ENCODE assay signal across 16 cellular contexts in the genomic region with DNA sequence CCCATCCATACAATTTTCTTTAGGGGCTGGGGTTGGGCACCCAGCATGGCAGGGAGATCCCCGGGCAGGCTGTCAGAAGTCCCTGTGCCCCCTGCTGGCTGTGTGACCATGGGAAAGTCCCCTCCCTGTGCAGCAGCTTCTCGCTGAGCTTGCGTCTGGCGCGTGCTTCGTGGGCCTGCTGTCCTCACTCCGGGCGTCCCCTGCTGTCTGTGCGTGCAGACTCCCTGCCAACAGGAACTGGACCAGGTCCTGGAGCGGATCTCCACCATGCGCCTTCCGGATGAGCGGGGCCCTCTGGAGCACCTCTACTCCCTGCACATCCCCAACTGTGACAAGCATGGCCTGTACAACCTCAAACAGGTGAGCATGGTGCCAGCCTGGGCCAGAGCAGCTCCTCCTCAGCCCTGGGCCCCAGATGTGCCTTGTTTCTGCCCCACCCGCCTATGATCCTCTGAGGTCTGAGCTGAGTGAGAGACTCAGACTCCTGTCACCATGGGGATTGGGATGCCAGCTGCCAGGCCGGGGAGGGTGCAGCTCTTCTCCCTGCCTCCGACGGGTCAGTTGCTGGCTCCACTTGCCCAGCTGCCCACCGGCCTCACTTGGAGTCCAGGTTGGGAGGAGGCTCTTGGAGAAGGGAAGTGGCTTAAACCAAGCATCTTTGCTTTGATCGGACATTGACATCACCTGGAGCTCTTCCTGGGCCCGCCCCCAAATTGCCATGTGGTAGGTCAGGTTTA. TPM values are rescaled to one million over a fixed set of nuclear protein-coding genes. Genes with fewer than 3 reads are reported as not detected.
DNase-seq lines count a peak whose midpoint lies in the region; ATAC-seq and TF ChIP-seq lines count a peak whose summit lies in the region.
"Had no signal": no experiment of that assay in that cellular context is flagged by ENCODE, and none has a peak within 500 bp of the region (broad histone marks: within the 10 kb centered on the region; RNA-seq: fewer than 3 reads in every experiment).

No MANE protein-coding gene starts in this region.

- intact Hi-C loops in natural killer cell (cut with micrococcal nuclease) = no loop called here

- no peaks in the 10 kb centered on the region for H4K20me1 ChIP-seq in OCI-LY1 (ENCODE audit: insufficient read depth, low read length)

- H3K9ac ChIP-seq in OCI-LY1 (ENCODE audit: low read length) = no peak overlapping the region

- H3K4me3 Mint-ChIP-seq in natural killer cell (no peak overlapping the region), endothelial cell (ENCODE audit: unreplicated experiment) (peak overlapping the region; percentile 47), type B pancreatic cell (no peak overlapping the region)
- H3K4me3 Mint-ChIP-seq in natural killer cell treated with Interleukin-12 subunit alpha and Interleukin-12 subunit beta and Interleukin-15 and Interleukin-18, amount 100 ng/mL, for 72 hours = no peak overlapping the region
- H3K4me3 Mint-ChIP-seq: activated CD8-positive, alpha-beta memory T cell treated with anti-CD3 and anti-CD28 coated beads, Interleukin-2, amount 10 ng/mL, durations not matched to agents 7 days and 5 days; CD4-positive, CD25-positive, alpha-beta regulatory T cell had no signal

- H3K4me1 Mint-ChIP-seq in natural killer cell (peaks cover 4 to 5% of the 10 kb centered on the region in 2 donors), endothelial cell (ENCODE audit: unreplicated experiment) (peaks cover 40% of the 10 kb centered on the region), type B pancreatic cell (ENCODE audit: unreplicated experiment) (peaks cover 40% of the 10 kb centered on the region)
- H3K4me1 Mint-ChIP-seq in natural killer cell treated with Interleukin-12 subunit alpha and Interleukin-12 subunit beta and Interleukin-15 and Interleukin-18, amount 100 ng/mL, for 72 hours (ENCODE audit: low read depth in 2 of 2) = no peaks in the 10 kb centered on the region
- H3K4me1 Mint-ChIP-seq: activated CD8-positive, alpha-beta memory T cell treated with anti-CD3 and anti-CD28 coated beads, Interleukin-2, amount 10 ng/mL, durations not matched to agents 7 days and 5 days had no signal

- no peak for TF ChIP-seq CTCF in natural killer cell (IDR thresholded peaks at IDR 0.05)
- peak; percentile 40; the same call in 1 of the 2 replicates for TF ChIP-seq CTCF in OCI-LY1 (IDR thresholded peaks at IDR 0.05; ENCODE audit: low read length)
- no peak for TF ChIP-seq CTCF in endothelial cell (IDR thresholded peaks at IDR 0.05; ENCODE audit: unreplicated experiment)
- TF ChIP-seq CTCF in type B pancreatic cell (conservative IDR thresholded peaks at IDR 0.05) = peak; percentile 17

- H3K4me1 ChIP-seq in OCI-LY1 (ENCODE audit: insufficient read depth, low read length, severe bottlenecking) = no peaks in the 10 kb centered on the region

- H3K27me3 Mint-ChIP-seq in natural killer cell (ENCODE audit: low read depth in 2 of 2) (peaks cover 4 to 6% of the 10 kb centered on the region in 2 donors), endothelial cell (ENCODE audit: unreplicated experiment) (peaks cover 7% of the 10 kb centered on the region), type B pancreatic cell (no peaks in the 10 kb centered on the region)
- H3K27me3 Mint-ChIP-seq in natural killer cell treated with Interleukin-12 subunit alpha and Interleukin-12 subunit beta and Interleukin-15 and Interleukin-18, amount 100 ng/mL, for 72 hours = peaks cover 0 to 6% of the 10 kb centered on the region in 2 donors
- H3K27me3 Mint-ChIP-seq: activated CD8-positive, alpha-beta memory T cell treated with anti-CD3 and anti-CD28 coated beads, Interleukin-2, amount 10 ng/mL, durations not matched to agents 7 days and 5 days had no signal

- H3K4me3 ChIP-seq in OCI-LY1 (ENCODE audit: low read depth, low read length, poor library complexity, severe bottlenecking) = no peak overlapping the region
- H3K4me3 ChIP-seq: heart right ventricle, prostate gland, thyroid gland had no signal

- H3K27ac Mint-ChIP-seq in natural killer cell = no peak overlapping the region
- H3K27ac Mint-ChIP-seq in natural killer cell treated with Interleukin-12 subunit alpha and Interleukin-12 subunit beta and Interleukin-15 and Interleukin-18, amount 100 ng/mL, for 72 hours = no peak overlapping the region
- peak overlapping the region; percentile 72 for H3K27ac Mint-ChIP-seq in endothelial cell (ENCODE audit: unreplicated experiment)
- H3K27ac Mint-ChIP-seq in type B pancreatic cell = no peak overlapping the region
- H3K27ac Mint-ChIP-seq: activated CD8-positive, alpha-beta memory T cell treated with anti-CD3 and anti-CD28 coated beads, Interleukin-2, amount 10 ng/mL, durations not matched to agents 7 days and 5 days; CD4-positive, CD25-positive, alpha-beta regulatory T cell had no signal

- H3K9me3 Mint-ChIP-seq in natural killer cell (no peaks in the 10 kb centered on the region), endothelial cell (ENCODE audit: unreplicated experiment) (no peaks in the 10 kb centered on the region), type B pancreatic cell (no peaks in the 10 kb centered on the region)
- H3K9me3 Mint-ChIP-seq in natural killer cell treated with Interleukin-12 subunit alpha and Interleukin-12 subunit beta and Interleukin-15 and Interleukin-18, amount 100 ng/mL, for 72 hours = no peaks in the 10 kb centered on the region
- H3K9me3 Mint-ChIP-seq: CD4-positive, CD25-positive, alpha-beta regulatory T cell had no signal

- H3F3A ChIP-seq in OCI-LY1 (ENCODE audit: insufficient read depth, low read length) = no peaks in the 10 kb centered on the region

- H3K36me3 ChIP-seq in OCI-LY1 (ENCODE audit: insufficient read depth, low read length) = no peaks in the 10 kb centered on the region
- H3K36me3 ChIP-seq: prostate gland, thyroid gland had no signal

- no peaks in the 10 kb centered on the region for H3K79me2 ChIP-seq in OCI-LY1 (ENCODE audit: insufficient read depth, low read length)

- no peaks in the 10 kb centered on the region for H3K36me3 Mint-ChIP-seq in natural killer cell
- no peaks in the 10 kb centered on the region for H3K36me3 Mint-ChIP-seq in natural killer cell treated with Interleukin-12 subunit alpha and Interleukin-12 subunit beta and Interleukin-15 and Interleukin-18, amount 100 ng/mL, for 72 hours
- peaks cover 49% of the 10 kb centered on the region for H3K36me3 Mint-ChIP-seq in endothelial cell (ENCODE audit: low read depth, unreplicated experiment)
- H3K36me3 Mint-ChIP-seq in type B pancreatic cell = peaks cover 14% of the 10 kb centered on the region
- H3K36me3 Mint-ChIP-seq: activated CD8-positive, alpha-beta memory T cell treated with anti-CD3 and anti-CD28 coated beads, Interleukin-2, amount 10 ng/mL, durations not matched to agents 7 days and 5 days; CD4-positive, CD25-positive, alpha-beta regulatory T cell had no signal

- no peaks in the 10 kb centered on the region for H3K9me2 ChIP-seq in OCI-LY1 (ENCODE audit: low read depth, low read length)

- no peak overlapping the region for H3K4me2 ChIP-seq in OCI-LY1 (ENCODE audit: low read length)

- ATAC-seq in natural killer cell = peak in 2 of 3 donors; percentile 29 to 61
- ATAC-seq in natural killer cell treated with Interleukin-12 subunit alpha and Interleukin-12 subunit beta and Interleukin-15 and Interleukin-18, amount 100 ng/mL, for 72 hours = no peak
- ATAC-seq in HG03439 (IDR thresholded peaks at IDR 0.05; ENCODE audit: unreplicated experiment) = no peak
- ATAC-seq: activated CD8-positive, alpha-beta memory T cell treated with anti-CD3 and anti-CD28 coated beads, Interleukin-2, amount 10 ng/mL, durations not matched to agents 7 days and 5 days had no signal

- DNase-seq in natural killer cell (no peak), endothelial cell (ENCODE audit: low spot score) (no peak), type B pancreatic cell (ENCODE audit: extremely low spot score, unreplicated experiment) (no peak), dedifferentiated amniotic fluid mesenchymal stem cell (ENCODE audit: extremely low spot score) (no peak), NCI-H187 (lab: John Stamatoyannopoulos, UW) (no peak)
- DNase-seq in natural killer cell treated with Interleukin-12 subunit alpha and Interleukin-12 subunit beta and Interleukin-15 and Interleukin-18, amount 100 ng/mL, for 72 hours (ENCODE audit: low spot score) = no peak
- DNase-seq: activated CD8-positive, alpha-beta memory T cell treated with anti-CD3 and anti-CD28 coated beads, Interleukin-2, amount 10 ng/mL, durations not matched to agents 7 days and 5 days; CD4-positive, CD25-positive, alpha-beta regulatory T cell; effector memory CD4-positive, alpha-beta T cell; heart right ventricle; NCI-H1436 treated with DMSO at 0.1 percent for 48 hours; thyroid gland had no signal

- no peaks in the 10 kb centered on the region for H3K27me3 ChIP-seq in OCI-LY1 (ENCODE audit: insufficient read depth, low read length)
- H3K27me3 ChIP-seq: heart right ventricle, thyroid gland had no signal

- H3K9me3 ChIP-seq in OCI-LY1 (ENCODE audit: low read length) = no peaks in the 10 kb centered on the region
- H3K9me3 ChIP-seq: heart right ventricle, prostate gland, thyroid gland had no signal

- H3K27ac ChIP-seq in OCI-LY1 (ENCODE audit: low read depth, low read length, poor library complexity, severe bottlenecking) = no peak overlapping the region
- H3K27ac ChIP-seq: heart right ventricle, prostate gland, thyroid gland had no signal

- H2AFZ ChIP-seq in OCI-LY1 (ENCODE audit: low read length) = no peak overlapping the region

RNA-seq across cellular contexts. Expression of a gene that starts 28.6 kb away (rescaled TPM):
- under 1 TPM in 1 of 3 donors, not detected in 2; 0.21 TPM for total RNA-seq in natural killer cell
- under 1 TPM in 1 of 2 donors, not detected in 1; 0.81 TPM for total RNA-seq in natural killer cell treated with Interleukin-12 subunit alpha and Interleukin-12 subunit beta and Interleukin-15 and Interleukin-18, amount 100 ng/mL, for 72 hours
- 1,170 TPM for total RNA-seq in endothelial cell (ENCODE audit: unreplicated experiment)
- total RNA-seq in type B pancreatic cell (ENCODE audit: low replicate concordance) = 121 and 252 TPM in 2 replicates
- total RNA-seq: CD4-positive, CD25-positive, alpha-beta regulatory T cell had no signal

RNA-seq across cellular contexts. Expression of a gene that starts 33.5 kb away (rescaled TPM):
- total RNA-seq in natural killer cell = not detected
- total RNA-seq in natural killer cell treated with Interleukin-12 subunit alpha and Interleukin-12 subunit beta and Interleukin-15 and Interleukin-18, amount 100 ng/mL, for 72 hours = under 1 TPM in 1 of 2 donors, not detected in 1; 0.08 TPM
- 7.2 TPM for total RNA-seq in endothelial cell (ENCODE audit: unreplicated experiment)
- 51.0 and 245 TPM in 2 replicates for total RNA-seq in type B pancreatic cell (ENCODE audit: low replicate concordance)
- total RNA-seq: T-helper 1 cell treated with Interleukin-12 subunit alpha and Interleukin-12 subunit beta and Interleukin-4 antibody, amounts not matched to agents 30 ng/mL and 1 ng/mL, for 36 hours had no signal

Comparison
In these comparisons a context has a peak if more than half of its experiments do, and no peak if none do; other contexts are left out.
1. ATAC-seq: peak in natural killer cell (2 of 3); none in natural killer cell treated with Interleukin-12 subunit alpha and Interleukin-12 subunit beta and Interleukin-15 and Interleukin-18, amount 100 ng/mL, for 72 hours (0 of 2) and HG03439 (single experiment).
2. CTCF ChIP-seq: peak in OCI-LY1 (single experiment) and type B pancreatic cell (single experiment); none in natural killer cell (single experiment) and endothelial cell (single experiment).
3. RNA of a gene that starts 28.6 kb away (total RNA-seq): 1,170 TPM in endothelial cell (single experiment) and 121 to 252 TPM in type B pancreatic cell; 0.81 TPM in natural killer cell treated with Interleukin-12 subunit alpha and Interleukin-12 subunit beta and Interleukin-15 and Interleukin-18, amount 100 ng/mL, for 72 hours and 0.21 TPM in natural killer cell; every median in the first group is over 10 times any median in the second.